Comparison of ENCODE assay signal across 7 cellular contexts in the genomic region with DNA sequence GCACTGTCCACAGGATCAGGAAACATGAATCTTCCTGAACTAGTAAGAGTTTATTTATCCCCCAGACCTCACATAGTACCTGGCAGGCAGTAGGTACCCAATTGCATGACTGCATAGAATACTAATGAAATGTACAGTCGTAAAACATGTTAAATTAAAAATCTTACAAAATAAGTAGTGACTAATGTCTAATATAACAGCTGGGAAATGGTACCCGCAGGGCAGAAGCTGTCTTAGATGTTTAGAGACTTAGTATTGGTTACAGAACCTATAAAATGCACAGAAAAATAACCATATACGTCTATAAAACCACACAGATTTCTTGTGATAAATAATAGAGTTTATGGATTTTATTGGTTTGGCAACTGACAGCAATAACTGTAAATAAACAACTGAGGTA.
"Had no signal": no experiment of that assay in that cellular context is flagged by ENCODE, and none has a peak within 500 bp of the region (broad histone marks: within the 10 kb centered on the region; RNA-seq: fewer than 3 reads in every experiment).

No MANE protein-coding gene starts in this region.

- H3K36me3 ChIP-seq: HAP-1 had no signal

- H3K27ac ChIP-seq: GM23248 had no signal

- H3K9ac ChIP-seq: GM23248 had no signal

- H2AFZ ChIP-seq: GM23248 had no signal

- H3K4me1 ChIP-seq: HAP-1 had no signal

- DNase-seq: GM23248, GOT3, H7, IMR-90 had no signal

- H3K4me3 ChIP-seq: GM23248, HAP-1, K562 had no signal

- H3K9me3 ChIP-seq: HAP-1 had no signal

- ATAC-seq: HCT116, K562 had no signal
